Comparison of ENCODE assay signal across 8 cellular contexts in the genomic region with DNA sequence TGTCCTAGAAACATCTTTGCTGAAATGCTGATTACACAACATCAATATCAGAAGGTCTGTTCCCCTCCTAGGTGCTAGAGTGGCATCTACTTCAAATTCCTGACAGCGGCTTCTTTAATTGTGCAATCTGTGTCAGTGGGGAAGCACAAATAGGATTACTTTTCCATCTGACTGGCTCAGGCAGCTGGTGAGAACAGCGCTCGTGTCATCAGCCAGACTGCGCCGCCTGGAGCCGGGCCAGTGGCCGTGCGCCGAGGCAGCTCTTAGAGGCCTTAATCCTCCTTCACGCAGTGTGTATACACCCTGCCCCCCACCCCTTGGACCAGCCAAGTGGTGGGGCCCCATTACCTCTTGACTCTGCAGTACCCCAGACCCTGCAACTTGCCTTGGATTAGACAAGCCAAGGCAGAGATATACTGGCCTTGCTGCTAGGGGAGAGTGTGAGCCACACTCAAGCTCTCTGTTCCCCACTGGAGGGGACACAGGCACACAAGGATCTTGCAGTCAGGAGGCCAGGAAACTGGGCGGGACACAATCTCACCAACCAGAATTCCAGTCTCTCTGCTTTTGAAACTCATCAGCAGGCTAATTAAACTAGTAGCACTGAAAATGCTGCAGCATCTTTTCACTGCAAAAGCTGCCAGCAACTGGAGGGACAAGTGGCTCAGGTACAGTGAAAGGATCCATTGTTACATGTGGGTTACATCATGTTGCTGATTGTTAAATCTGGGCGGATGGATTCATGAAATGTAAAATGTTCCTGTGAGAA. TPM values are rescaled to one million over a fixed set of nuclear protein-coding genes. Genes with fewer than 3 reads are reported as not detected.
DNase-seq lines count a peak whose midpoint lies in the region; ATAC-seq and TF ChIP-seq lines count a peak whose summit lies in the region.

No MANE protein-coding gene starts in this region.

- DNase-seq in ELF-1 (ENCODE audit: low read depth, low spot score) (peak; percentile 48), NCI-H2081 (lab: John Stamatoyannopoulos, UW) (peak; percentile 25 to 73), heart right ventricle (peak; percentile 83 to 88), posterior vena cava (ENCODE audit: low spot score) (peak; percentile 94), COLO829 (ENCODE audit: low spot score) (no peak)
- no peak for DNase-seq in activated naive CD8-positive, alpha-beta T cell treated with anti-CD3 and anti-CD28 coated beads, Interleukin-2, amount 50 U/mL, for 24 hours

- H3K27ac ChIP-seq in heart right ventricle: peak overlapping the region in 9 of 10 donors; percentile 11 to 81 (median 62)

- intact Hi-C loops in heart right ventricle (cut with DNase I): loop anchor here in 3 of 10 donors (2.0 to 5.0 kb wide), 4 partner anchors 14 to 51 kb away; a partner anchor contains a TSS
- intact Hi-C loops in posterior vena cava (cut with DNase I): loop anchor here in 1 of 2 donors (5.0 kb wide), 1 partner anchor 1909 kb away; no protein-coding TSS in a partner anchor

- no peaks in the 10 kb centered on the region for H3K27me3 Mint-ChIP-seq in activated naive CD8-positive, alpha-beta T cell treated with anti-CD3 and anti-CD28 coated beads, Interleukin-2, amount 50 U/mL, for 24 hours

- no peaks in the 10 kb centered on the region for H3K9me3 Mint-ChIP-seq in activated naive CD8-positive, alpha-beta T cell treated with anti-CD3 and anti-CD28 coated beads, Interleukin-2, amount 50 U/mL, for 24 hours

- peak overlapping the region in 1 of 10 donors; percentile 16 for H3K4me3 ChIP-seq in heart right ventricle

- H3K9me3 ChIP-seq in heart right ventricle: no peaks in the 10 kb centered on the region

- H3K4me3 Mint-ChIP-seq in activated naive CD8-positive, alpha-beta T cell treated with anti-CD3 and anti-CD28 coated beads, Interleukin-2, amount 50 U/mL, for 24 hours: no peak overlapping the region

- no peak for ATAC-seq in activated naive CD8-positive, alpha-beta T cell treated with anti-CD3 and anti-CD28 coated beads, Interleukin-2, amount 50 U/mL, for 24 hours
- ATAC-seq in heart right ventricle (peak; percentile 86 to 93 (median 90)), HG03159 (IDR thresholded peaks at IDR 0.05; ENCODE audit: unreplicated experiment) (no peak), GM18867 (IDR thresholded peaks at IDR 0.05; ENCODE audit: unreplicated experiment) (no peak)

- TF ChIP-seq CTCF in heart right ventricle (IDR thresholded peaks at IDR 0.05): peak in 7 of 9 donors; percentile 14 to 56 (median 39)

- H3K27me3 ChIP-seq in heart right ventricle: no peaks in the 10 kb centered on the region

- H3K36me3 Mint-ChIP-seq in activated naive CD8-positive, alpha-beta T cell treated with anti-CD3 and anti-CD28 coated beads, Interleukin-2, amount 50 U/mL, for 24 hours (ENCODE audit: low read depth): no peaks in the 10 kb centered on the region

- H3K4me1 Mint-ChIP-seq in activated naive CD8-positive, alpha-beta T cell treated with anti-CD3 and anti-CD28 coated beads, Interleukin-2, amount 50 U/mL, for 24 hours: peaks cover 89% of the 10 kb centered on the region

- WGBS in heart right ventricle, 2 donors: 4 to 5% methylated on average over 12 of the region's 12 CpGs

- peaks cover 66 to 100% (median 100%) of the 10 kb centered on the region in 9 donors for H3K4me1 ChIP-seq in heart right ventricle

- no peaks in the 10 kb centered on the region for H3K36me3 ChIP-seq in heart right ventricle

- H3K27ac Mint-ChIP-seq in activated naive CD8-positive, alpha-beta T cell treated with anti-CD3 and anti-CD28 coated beads, Interleukin-2, amount 50 U/mL, for 24 hours: peak overlapping the region; percentile 90

RNA-seq across cellular contexts. Expression of a gene that starts 48.9 kb away (rescaled TPM):
- under 1 TPM in 5 of 10 donors, not detected in 5; 0.15 to 0.32 (median 0.17) TPM for total RNA-seq in heart right ventricle
- polyA plus RNA-seq in heart right ventricle: under 1 TPM in 1 of 2 donors, not detected in 1; 0.20 TPM
- under 1 TPM; 0.48 to 0.51 TPM for total RNA-seq in posterior vena cava

RNA-seq across cellular contexts. Expression of a gene that starts 51.2 kb away (rescaled TPM):
- 10 to 100 TPM; 51.6 to 85.1 (median 54.7) TPM for total RNA-seq in heart right ventricle
- 10 to 100 TPM; 31.2 to 34.8 TPM for polyA plus RNA-seq in heart right ventricle
- total RNA-seq in posterior vena cava: 10 to 100 TPM; 77.5 to 89.6 TPM

Comparison
In these comparisons a context has a peak if more than half of its experiments do, and no peak if none do; other contexts are left out.
1. DNase-seq: peak in ELF-1 (single experiment), NCI-H2081 (2 of 2), heart right ventricle (2 of 2) and posterior vena cava (single experiment); none in activated naive CD8-positive, alpha-beta T cell treated with anti-CD3 and anti-CD28 coated beads, Interleukin-2, amount 50 U/mL, for 24 hours (single experiment) and COLO829 (single experiment).
2. ATAC-seq: peak in heart right ventricle (8 of 8); none in activated naive CD8-positive, alpha-beta T cell treated with anti-CD3 and anti-CD28 coated beads, Interleukin-2, amount 50 U/mL, for 24 hours (single experiment), HG03159 (single experiment) and GM18867 (single experiment).